ENCODE assay signal across 14 cellular contexts in the genomic region with DNA sequence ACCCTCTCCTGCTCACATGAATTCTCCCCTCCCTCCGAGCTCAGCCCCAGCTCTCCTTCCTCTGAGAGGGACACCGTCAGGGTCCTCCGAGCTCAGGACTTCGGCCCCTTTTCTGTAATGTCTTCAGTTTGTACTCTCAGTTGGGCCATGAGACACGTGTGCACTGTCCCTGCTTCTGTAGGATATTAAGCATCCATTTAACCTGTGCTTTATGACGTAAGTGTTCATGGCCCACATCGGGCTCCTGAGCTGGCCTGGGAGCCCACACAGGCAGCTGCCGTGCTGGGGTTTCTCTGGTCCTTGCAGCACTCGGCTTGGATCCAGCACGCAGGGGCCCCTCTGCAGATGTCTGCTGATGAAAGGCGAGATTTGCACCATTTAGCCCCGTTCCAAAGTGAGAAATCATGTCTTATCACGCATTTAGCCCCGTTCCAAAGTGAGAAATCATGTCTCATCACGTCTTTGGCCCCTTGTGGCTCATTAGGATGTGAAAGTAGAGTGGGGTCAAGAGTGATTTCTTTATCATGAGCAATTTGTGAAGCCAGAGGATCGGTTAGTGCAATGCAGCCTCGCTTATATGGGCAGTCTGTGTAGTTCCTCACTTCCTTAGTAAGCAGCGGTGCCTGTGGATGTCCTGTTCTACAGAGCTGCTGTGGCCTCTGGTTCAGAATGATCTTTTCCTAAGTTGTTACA. TPM values are rescaled to one million over a fixed set of nuclear protein-coding genes. Genes with fewer than 3 reads are reported as not detected.
DNase-seq lines count a peak whose midpoint lies in the region; ATAC-seq and TF ChIP-seq lines count a peak whose summit lies in the region.
"Had no signal": no experiment of that assay in that cellular context is flagged by ENCODE, and none has a peak within 500 bp of the region (broad histone marks: within the 10 kb centered on the region; RNA-seq: fewer than 3 reads in every experiment).

No MANE protein-coding gene starts in this region.

- H3K9me3 Mint-ChIP-seq in activated T-cell treated with anti-CD3 and anti-CD28 coated beads, Interleukin-2, amount 50 U/mL, for 24 hours: no peaks in the 10 kb centered on the region
- H3K9me3 Mint-ChIP-seq in stimulated activated naive B cell treated with anti-CD40 and anti-IgM and Interleukin-4, amounts not matched to agents 10 μg/mL and 1 μg/mL and 100 μg/mL, for 72 hours: no peaks in the 10 kb centered on the region

- TF ChIP-seq EP300 in stomach (IDR thresholded peaks at IDR 0.05): no peak

- H3K27ac ChIP-seq in GM23248 (no peak overlapping the region), stomach (peak overlapping the region in 1 of 5 donors; percentile 5)
- H3K27ac ChIP-seq: 22Rv1 had no signal

- no peaks in the 10 kb centered on the region for H3K9me2 ChIP-seq in GM23248 (ENCODE audit: insufficient read depth)

- ATAC-seq in GM21786 (IDR thresholded peaks at IDR 0.05; ENCODE audit: unreplicated experiment): peak; percentile 27
- peak; percentile 26 for ATAC-seq in HG03565 (IDR thresholded peaks at IDR 0.05; ENCODE audit: unreplicated experiment)
- ATAC-seq in stimulated activated naive B cell treated with anti-CD40 and anti-IgM and Interleukin-4, amounts not matched to agents 10 μg/mL and 1 μg/mL and 100 μg/mL, for 72 hours (replicated peaks): peak; percentile 41 to 57

- H3K27ac Mint-ChIP-seq in activated T-cell treated with anti-CD3 and anti-CD28 coated beads, Interleukin-2, amount 50 U/mL, for 24 hours: no peak overlapping the region
- peak overlapping the region; percentile 83 for H3K27ac Mint-ChIP-seq in stimulated activated naive B cell treated with anti-CD40 and anti-IgM and Interleukin-4, amounts not matched to agents 10 μg/mL and 1 μg/mL and 100 μg/mL, for 72 hours

- H4K20me1 ChIP-seq in GM23248 (ENCODE audit: insufficient read depth): no peaks in the 10 kb centered on the region

- no peak overlapping the region for H3K4me3 ChIP-seq in GM23248
- no peak overlapping the region for H3K4me3 ChIP-seq in stomach

- no peak for TF ChIP-seq CTCF in stomach (IDR thresholded peaks at IDR 0.05)

- intact Hi-C loops in stomach (cut with DNase I; ENCODE audit: low total_unique reads): no loop called here

- no peak overlapping the region for H2AFZ ChIP-seq in GM23248

- DNase-seq in activated T-cell treated with anti-CD3 and anti-CD28 coated beads, Interleukin-2, amount 50 U/mL, for 24 hours: peak; percentile 22
- DNase-seq in activated T-cell treated with anti-CD3 and anti-CD28 coated beads, Interleukin-2, amount 50 U/mL, for 1 hour: no peak
- DNase-seq in stimulated activated naive B cell treated with anti-CD40 and anti-IgM and Interleukin-4, amounts not matched to agents 10 μg/mL and 1 μg/mL and 100 μg/mL, for 72 hours: no peak
- DNase-seq in NCI-H1694 treated with DMSO at 0.1 percent for 48 hours (lab: John Stamatoyannopoulos, UW): no peak
- no peak for DNase-seq in GM23248
- DNase-seq in stomach: no peak
- DNase-seq: erythroblast; GDM1; NCI-H526 treated with DMSO at 0.1 percent for 48 hours; stimulated activated CD4-positive, alpha-beta T cell treated with anti-CD3 and anti-CD28 coated beads, Interleukin-15, amount 100 ng/mL, for 24 hours had no signal

- H3K4me3 Mint-ChIP-seq in activated T-cell treated with anti-CD3 and anti-CD28 coated beads, Interleukin-2, amount 50 U/mL, for 24 hours: no peak overlapping the region
- peak overlapping the region in 1 of 2 donors; percentile 17 for H3K4me3 Mint-ChIP-seq in stimulated activated naive B cell treated with anti-CD40 and anti-IgM and Interleukin-4, amounts not matched to agents 10 μg/mL and 1 μg/mL and 100 μg/mL, for 72 hours
- H3K4me3 Mint-ChIP-seq: nephron had no signal

- H3K79me2 ChIP-seq in GM23248 (ENCODE audit: insufficient read depth): no peaks in the 10 kb centered on the region

- 47 to 53% methylated on average over 18 of the region's 18 CpGs for WGBS in GM23248 (ENCODE audit: low coverage in 1 of 2, low lambda C conversion rate in 2 of 2, missing lambda C conversion rate in 2 of 2), 2 experiments
- 73 to 79% (median 78%) methylated on average over 18 of the region's 18 CpGs for WGBS in stomach, 5 donors

- H3K4me1 Mint-ChIP-seq in activated T-cell treated with anti-CD3 and anti-CD28 coated beads, Interleukin-2, amount 50 U/mL, for 24 hours (ENCODE audit: low read depth): peaks cover 24% of the 10 kb centered on the region
- peaks cover 45 to 51% of the 10 kb centered on the region in 2 donors for H3K4me1 Mint-ChIP-seq in stimulated activated naive B cell treated with anti-CD40 and anti-IgM and Interleukin-4, amounts not matched to agents 10 μg/mL and 1 μg/mL and 100 μg/mL, for 72 hours

- H3K4me1 ChIP-seq in GM23248 (ENCODE audit: insufficient read depth): no peaks in the 10 kb centered on the region
- peaks cover 6 to 23% (median 19%) of the 10 kb centered on the region in 4 donors for H3K4me1 ChIP-seq in stomach

- no peaks in the 10 kb centered on the region for H3K36me3 ChIP-seq in GM23248 (ENCODE audit: low read depth)
- H3K36me3 ChIP-seq in stomach: no peaks in the 10 kb centered on the region

- no peak for TF ChIP-seq POLR2A in stomach (IDR thresholded peaks at IDR 0.05)

- H3F3A ChIP-seq in GM23248 (ENCODE audit: insufficient read depth): no peaks in the 10 kb centered on the region

- H3K27me3 Mint-ChIP-seq in activated T-cell treated with anti-CD3 and anti-CD28 coated beads, Interleukin-2, amount 50 U/mL, for 24 hours: no peaks in the 10 kb centered on the region
- no peaks in the 10 kb centered on the region for H3K27me3 Mint-ChIP-seq in stimulated activated naive B cell treated with anti-CD40 and anti-IgM and Interleukin-4, amounts not matched to agents 10 μg/mL and 1 μg/mL and 100 μg/mL, for 72 hours

- H3K9ac ChIP-seq in GM23248: no peak overlapping the region

- H3K27me3 ChIP-seq in GM23248 (replicated peaks; ENCODE audit: insufficient read depth): no peaks in the 10 kb centered on the region
- no peaks in the 10 kb centered on the region for H3K27me3 ChIP-seq in stomach

- H3K36me3 Mint-ChIP-seq in activated T-cell treated with anti-CD3 and anti-CD28 coated beads, Interleukin-2, amount 50 U/mL, for 24 hours (ENCODE audit: low read depth): peaks cover 12% of the 10 kb centered on the region
- H3K36me3 Mint-ChIP-seq in stimulated activated naive B cell treated with anti-CD40 and anti-IgM and Interleukin-4, amounts not matched to agents 10 μg/mL and 1 μg/mL and 100 μg/mL, for 72 hours: peaks cover 12 to 29% of the 10 kb centered on the region in 2 donors

- H3K4me2 ChIP-seq in GM23248 (ENCODE audit: unreplicated experiment): no peak overlapping the region

- in situ Hi-C loops in GM23248 (cut with MboI): no loop called here

- H3K9me3 ChIP-seq in GM23248 (ENCODE audit: low read depth): no peaks in the 10 kb centered on the region
- H3K9me3 ChIP-seq in stomach: no peaks in the 10 kb centered on the region

RNA-seq across cellular contexts. Expression of gene DUSP22, which starts 25.3 kb away (rescaled TPM):
- 12.4 and 14.9 TPM in 2 replicates for total RNA-seq in GM23248 (2014; rRNA removed; shearing (Covaris generic))
- polyA plus RNA-seq in GM23248 (2016; fragmentation: Nextera tagmentation; extraction: Ambion mirVana) (15.7 and 18.1 TPM in 2 replicates), stomach (10 to 100 TPM; 33.9 to 43.7 (median 35.7) TPM)
- total RNA-seq in stomach: 100 to 1,000 TPM in 1 of 5 donors, 10 to 100 TPM in 4; 15.6 to 338 (median 31.2) TPM
